ENCODE assay signal across 1 cellular context in genomic region chr18:35049111-35050003, GRCh38.
TF ChIP-seq lines count a peak whose summit lies in the region.

No MANE protein-coding gene starts in this region.

TF ChIP-seq in GM12878, 131 proteins besides CTCF, POLR2A, EP300 and RAD21 (continued from another document and continues in another):
- no peak for TF ChIP-seq ZBTB11 (CRISPR knock-in tag; IDR thresholded peaks at IDR 0.05)
- TF ChIP-seq RFX5 (IDR thresholded peaks at IDR 0.05; ENCODE audit: low read depth, low read length) = no peak
- TF ChIP-seq MXI1 (IDR thresholded peaks at IDR 0.05; ENCODE audit: low read depth, low read length) = 0 out of 2 replicates have a peak, but pooled peaks have one; percentile 9
- no peak for TF ChIP-seq TCF12 (IDR thresholded peaks at IDR 0.05; ENCODE audit: low read depth, low read length)
- TF ChIP-seq ZBTB40 (IDR thresholded peaks at IDR 0.05; ENCODE audit: borderline replicate concordance) = peak; percentile 16; the same call in 1 of the 2 replicates
- no peak for TF ChIP-seq TCF7 (IDR thresholded peaks at IDR 0.05; ENCODE audit: borderline replicate concordance)
- TF ChIP-seq YBX1 (IDR thresholded peaks at IDR 0.05) = no peak
- TF ChIP-seq USF2 (IDR thresholded peaks at IDR 0.05; ENCODE audit: borderline replicate concordance, low read depth, low read length) = no peak
- TF ChIP-seq E2F8 (IDR thresholded peaks at IDR 0.05; ENCODE audit: low read depth, partially characterized antibody) = no peak
- TF ChIP-seq ZNF687 (IDR thresholded peaks at IDR 0.05) = no peak
- TF ChIP-seq ZSCAN29 (IDR thresholded peaks at IDR 0.05) = no peak
- 0 out of 2 replicates have a peak, but pooled peaks have one; percentile 34 for TF ChIP-seq ASH2L (IDR thresholded peaks at IDR 0.05; ENCODE audit: borderline replicate concordance, low read depth)
- no peak for TF ChIP-seq RUNX3 (IDR thresholded peaks at IDR 0.05; ENCODE audit: low read length)
- no peak for TF ChIP-seq CHD1 (IDR thresholded peaks at IDR 0.05; ENCODE audit: low read depth, low read length)
- TF ChIP-seq NFYA (IDR thresholded peaks at IDR 0.05; ENCODE audit: borderline replicate concordance, low read depth, low read length) = no peak
- no peak for TF ChIP-seq SKIL (IDR thresholded peaks at IDR 0.05; ENCODE audit: low read depth, poor library complexity, severe bottlenecking)
- 0 out of 2 replicates have a peak, but pooled peaks have one; percentile 22 for TF ChIP-seq FOXM1 (IDR thresholded peaks at IDR 0.05; ENCODE audit: low read depth, low read length)
- TF ChIP-seq RCOR1 (conservative IDR thresholded peaks at IDR 0.05; ENCODE audit: low read depth, low read length) = no peak
- TF ChIP-seq MYB (IDR thresholded peaks at IDR 0.05; ENCODE audit: borderline replicate concordance, low read depth, low read length) = no peak
- no peak; the same call in 1 of the 2 replicates for TF ChIP-seq PML (IDR thresholded peaks at IDR 0.05; ENCODE audit: low read length)
- TF ChIP-seq HSF1 (IDR thresholded peaks at IDR 0.05; ENCODE audit: low read depth, low read length) = no peak
- no peak for TF ChIP-seq BMI1 (IDR thresholded peaks at IDR 0.05; ENCODE audit: borderline replicate concordance)
- no peak for TF ChIP-seq SMC3 (IDR thresholded peaks at IDR 0.05; ENCODE audit: borderline replicate concordance, low read length)
- no peak for TF ChIP-seq FOS (IDR thresholded peaks at IDR 0.05; ENCODE audit: borderline replicate concordance, extremely low read depth, insufficient read length)
- TF ChIP-seq CHD2 (IDR thresholded peaks at IDR 0.05; ENCODE audit: borderline replicate concordance, low read depth, low read length) = no peak
- no peak for TF ChIP-seq HDGF (IDR thresholded peaks at IDR 0.05)
- no peak for TF ChIP-seq ZZZ3 (IDR thresholded peaks at IDR 0.05; ENCODE audit: control insufficient read depth, insufficient read length, low read depth)
- 0 out of 2 replicates have a peak, but pooled peaks have one; percentile 20 for TF ChIP-seq CHD4 (IDR thresholded peaks at IDR 0.05)
- no peak; the same call in none of the 2 replicates for TF ChIP-seq CREM (IDR thresholded peaks at IDR 0.05; ENCODE audit: low read depth)
- no peak for TF ChIP-seq KAT2A (conservative IDR thresholded peaks at IDR 0.05; ENCODE audit: control insufficient read depth, low read depth, low read length)
- TF ChIP-seq SUZ12 (IDR thresholded peaks at IDR 0.05; ENCODE audit: unreplicated experiment) = no peak
- TF ChIP-seq BHLHE40 (IDR thresholded peaks at IDR 0.05; ENCODE audit: borderline replicate concordance in 1 of 2, low read depth in 2 of 2, low read length in 1 of 2) = 0 out of 4 replicates have a peak, but pooled peaks of 1 of the 2 experiments have one; percentile 19
- no peak for TF ChIP-seq TARDBP (IDR thresholded peaks at IDR 0.05; ENCODE audit: borderline replicate concordance)
- TF ChIP-seq ZBTB4 (CRISPR knock-in tag; IDR thresholded peaks at IDR 0.05) = no peak
